Comparison of ENCODE assay signal across 1 cellular context in the genomic region with DNA sequence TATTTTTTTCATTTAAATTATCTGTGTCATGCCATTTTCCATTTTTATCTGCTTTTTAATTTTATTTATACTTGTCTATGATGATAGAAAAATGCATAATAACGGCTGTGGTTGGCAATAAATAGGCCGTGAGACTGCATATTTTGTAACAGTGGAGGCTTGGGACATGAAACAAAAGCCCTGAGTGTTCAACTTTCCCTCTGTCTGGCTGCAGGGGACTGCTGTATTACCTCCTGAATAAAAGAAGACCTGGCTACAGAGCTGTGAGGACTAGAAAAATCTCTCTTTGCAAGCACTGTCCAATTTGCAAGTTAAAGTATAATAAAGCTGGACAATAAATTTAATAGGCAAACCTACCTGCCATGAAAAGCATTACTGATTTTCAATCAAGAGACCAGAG.
TF ChIP-seq lines count a peak whose summit lies in the region.

No MANE protein-coding gene starts in this region.

TF ChIP-seq in GM23338, 12 proteins besides CTCF, POLR2A, EP300 and RAD21 (continued from another document):
- TF ChIP-seq, protein P1, sequence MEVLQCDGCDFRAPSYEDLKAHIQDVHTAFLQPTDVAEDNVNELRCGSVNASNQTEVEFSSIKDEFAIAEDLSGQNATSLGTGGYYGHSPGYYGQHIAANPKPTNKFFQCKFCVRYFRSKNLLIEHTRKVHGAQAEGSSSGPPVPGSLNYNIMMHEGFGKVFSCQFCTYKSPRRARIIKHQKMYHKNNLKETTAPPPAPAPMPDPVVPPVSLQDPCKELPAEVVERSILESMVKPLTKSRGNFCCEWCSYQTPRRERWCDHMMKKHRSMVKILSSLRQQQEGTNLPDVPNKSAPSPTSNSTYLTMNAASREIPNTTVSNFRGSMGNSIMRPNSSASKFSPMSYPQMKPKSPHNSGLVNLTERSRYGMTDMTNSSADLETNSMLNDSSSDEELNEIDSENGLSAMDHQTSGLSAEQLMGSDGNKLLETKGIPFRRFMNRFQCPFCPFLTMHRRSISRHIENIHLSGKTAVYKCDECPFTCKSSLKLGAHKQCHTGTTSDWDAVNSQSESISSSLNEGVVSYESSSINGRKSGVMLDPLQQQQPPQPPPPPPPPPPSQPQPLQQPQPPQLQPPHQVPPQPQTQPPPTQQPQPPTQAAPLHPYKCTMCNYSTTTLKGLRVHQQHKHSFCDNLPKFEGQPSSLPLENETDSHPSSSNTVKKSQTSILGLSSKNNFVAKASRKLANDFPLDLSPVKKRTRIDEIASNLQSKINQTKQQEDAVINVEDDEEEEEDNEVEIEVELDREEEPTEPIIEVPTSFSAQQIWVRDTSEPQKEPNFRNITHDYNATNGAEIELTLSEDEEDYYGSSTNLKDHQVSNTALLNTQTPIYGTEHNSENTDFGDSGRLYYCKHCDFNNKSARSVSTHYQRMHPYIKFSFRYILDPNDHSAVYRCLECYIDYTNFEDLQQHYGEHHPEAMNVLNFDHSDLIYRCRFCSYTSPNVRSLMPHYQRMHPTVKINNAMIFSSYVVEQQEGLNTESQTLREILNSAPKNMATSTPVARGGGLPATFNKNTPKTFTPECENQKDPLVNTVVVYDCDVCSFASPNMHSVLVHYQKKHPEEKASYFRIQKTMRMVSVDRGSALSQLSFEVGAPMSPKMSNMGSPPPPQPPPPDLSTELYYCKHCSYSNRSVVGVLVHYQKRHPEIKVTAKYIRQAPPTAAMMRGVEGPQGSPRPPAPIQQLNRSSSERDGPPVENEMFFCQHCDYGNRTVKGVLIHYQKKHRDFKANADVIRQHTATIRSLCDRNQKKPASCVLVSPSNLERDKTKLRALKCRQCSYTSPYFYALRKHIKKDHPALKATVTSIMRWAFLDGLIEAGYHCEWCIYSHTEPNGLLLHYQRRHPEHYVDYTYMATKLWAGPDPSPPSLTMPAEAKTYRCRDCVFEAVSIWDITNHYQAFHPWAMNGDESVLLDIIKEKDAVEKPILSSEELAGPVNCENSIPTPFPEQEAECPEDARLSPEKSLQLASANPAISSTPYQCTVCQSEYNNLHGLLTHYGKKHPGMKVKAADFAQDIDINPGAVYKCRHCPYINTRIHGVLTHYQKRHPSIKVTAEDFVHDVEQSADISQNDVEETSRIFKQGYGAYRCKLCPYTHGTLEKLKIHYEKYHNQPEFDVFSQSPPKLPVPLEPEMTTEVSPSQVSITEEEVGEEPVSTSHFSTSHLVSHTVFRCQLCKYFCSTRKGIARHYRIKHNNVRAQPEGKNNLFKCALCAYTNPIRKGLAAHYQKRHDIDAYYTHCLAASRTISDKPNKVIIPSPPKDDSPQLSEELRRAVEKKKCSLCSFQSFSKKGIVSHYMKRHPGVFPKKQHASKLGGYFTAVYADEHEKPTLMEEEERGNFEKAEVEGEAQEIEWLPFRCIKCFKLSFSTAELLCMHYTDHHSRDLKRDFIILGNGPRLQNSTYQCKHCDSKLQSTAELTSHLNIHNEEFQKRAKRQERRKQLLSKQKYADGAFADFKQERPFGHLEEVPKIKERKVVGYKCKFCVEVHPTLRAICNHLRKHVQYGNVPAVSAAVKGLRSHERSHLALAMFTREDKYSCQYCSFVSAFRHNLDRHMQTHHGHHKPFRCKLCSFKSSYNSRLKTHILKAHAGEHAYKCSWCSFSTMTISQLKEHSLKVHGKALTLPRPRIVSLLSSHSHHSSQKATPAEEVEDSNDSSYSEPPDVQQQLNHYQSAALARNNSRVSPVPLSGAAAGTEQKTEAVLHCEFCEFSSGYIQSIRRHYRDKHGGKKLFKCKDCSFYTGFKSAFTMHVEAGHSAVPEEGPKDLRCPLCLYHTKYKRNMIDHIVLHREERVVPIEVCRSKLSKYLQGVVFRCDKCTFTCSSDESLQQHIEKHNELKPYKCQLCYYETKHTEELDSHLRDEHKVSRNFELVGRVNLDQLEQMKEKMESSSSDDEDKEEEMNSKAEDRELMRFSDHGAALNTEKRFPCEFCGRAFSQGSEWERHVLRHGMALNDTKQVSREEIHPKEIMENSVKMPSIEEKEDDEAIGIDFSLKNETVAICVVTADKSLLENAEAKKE (CRISPR knock-in tag; IDR thresholded peaks at IDR 0.05), result no peak
TF ChIP-seq in GM23338: peak in this region for 0.
